35 cellular contexts compared by ENCODE assay signal in genomic region chr10:53983431-53983830, GRCh38.
"Had no signal": no experiment of that assay in that cellular context is flagged by ENCODE, and none has a peak within 500 bp of the region (broad histone marks: within the 10 kb centered on the region; RNA-seq: fewer than 3 reads in every experiment).

No MANE protein-coding gene starts in this region.

- H3K4me3 ChIP-seq: MG63 had no signal

- DNase-seq: Karpas-422, Kasumi-1, MG63, MM.1S, MV-4-11, NCI-H1048, NCI-H1092, NCI-H1092 treated with DMSO at 0.1 percent for 48 hours, NCI-H1105, NCI-H1105 treated with DMSO at 0.1 percent for 48 hours, NCI-H1417, NCI-H1417 treated with DMSO at 0.1 percent for 48 hours, NCI-H1436, NCI-H1436 treated with DMSO at 0.1 percent for 48 hours, NCI-H146, NCI-H1694, NCI-H1694 treated with DMSO at 0.1 percent for 48 hours, NCI-H187, NCI-H187 treated with DMSO at 0.1 percent for 48 hours, NCI-H1930, NCI-H2029, NCI-H2081, NCI-H2081 treated with DMSO at 0.1 percent for 48 hours, NCI-H2107, NCI-H2171, NCI-H2171 treated with DMSO at 0.1 percent for 48 hours, NCI-H2227 treated with DMSO at 0.1 percent for 48 hours, NCI-H226, NCI-H345, NCI-H446, NCI-H446 treated with DMSO at 0.1 percent for 48 hours, NCI-H510A, NCI-H510A treated with DMSO at 0.1 percent for 48 hours, NCI-H524, NCI-H524 treated with DMSO at 0.1 percent for 48 hours had no signal

- H3K27me3 ChIP-seq: MG63 had no signal

- H3K36me3 ChIP-seq: MG63 had no signal

- H3K9me3 ChIP-seq: MG63 had no signal
